Comparison of ENCODE assay signal across 1 cellular context in the genomic region with DNA sequence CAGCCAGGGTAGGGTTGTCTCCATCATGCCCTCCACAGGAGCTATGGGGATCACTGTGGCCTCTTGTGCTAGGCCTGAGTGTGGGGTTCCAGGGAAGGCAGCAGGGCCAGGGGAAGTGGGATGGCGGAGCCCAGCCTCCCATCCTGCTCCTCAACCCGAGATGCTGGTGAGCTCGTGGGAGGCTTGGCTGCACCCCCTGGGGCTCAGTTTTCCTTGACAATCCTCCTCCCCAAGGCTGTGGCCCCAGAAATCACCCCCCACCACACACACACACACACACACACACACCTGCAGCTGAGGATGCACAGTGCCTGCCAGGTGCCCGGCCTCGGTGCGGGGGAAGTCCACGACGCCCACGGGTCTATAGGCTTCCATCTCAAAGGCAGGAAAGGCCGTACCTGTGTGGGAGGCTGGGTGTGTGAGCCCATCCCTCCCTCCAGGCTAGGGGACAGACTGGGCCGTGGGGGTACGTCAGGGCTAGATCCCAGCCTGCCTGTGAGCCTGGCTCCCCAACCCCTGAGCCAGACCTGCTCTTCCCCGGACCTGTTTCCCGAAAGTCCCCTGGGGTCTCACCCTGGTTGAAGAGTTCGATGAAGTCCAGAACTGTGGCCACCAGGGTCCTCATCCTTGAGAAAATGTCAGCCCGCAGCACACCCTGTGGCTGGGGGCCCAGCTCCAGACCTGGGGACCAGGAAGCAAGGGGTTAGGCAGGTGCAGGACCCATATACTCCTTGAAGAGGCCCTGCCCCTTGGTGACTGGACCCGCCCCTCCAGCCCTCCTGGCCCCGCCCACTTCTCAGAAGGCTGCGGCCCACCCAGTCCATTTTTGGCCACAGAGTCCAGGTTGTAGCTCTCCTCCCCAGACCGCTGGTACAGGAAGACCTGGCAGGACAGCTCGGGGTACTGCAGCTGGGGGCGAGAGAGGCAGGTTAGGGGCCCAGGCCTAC.
TF ChIP-seq lines count a peak whose summit lies in the region.

No MANE protein-coding gene starts in this region.

TF ChIP-seq in GM12891, 5 proteins besides CTCF, POLR2A, EP300 and RAD21:
- TF ChIP-seq TAF1 (IDR thresholded peaks at IDR 0.05; ENCODE audit: low read depth, low read length): no peak
- no peak for TF ChIP-seq POLR2AphosphoS5 (IDR thresholded peaks at IDR 0.05; ENCODE audit: low read depth, low read length)
